Comparison of ENCODE assay signal across 8 cellular contexts in the genomic region with DNA sequence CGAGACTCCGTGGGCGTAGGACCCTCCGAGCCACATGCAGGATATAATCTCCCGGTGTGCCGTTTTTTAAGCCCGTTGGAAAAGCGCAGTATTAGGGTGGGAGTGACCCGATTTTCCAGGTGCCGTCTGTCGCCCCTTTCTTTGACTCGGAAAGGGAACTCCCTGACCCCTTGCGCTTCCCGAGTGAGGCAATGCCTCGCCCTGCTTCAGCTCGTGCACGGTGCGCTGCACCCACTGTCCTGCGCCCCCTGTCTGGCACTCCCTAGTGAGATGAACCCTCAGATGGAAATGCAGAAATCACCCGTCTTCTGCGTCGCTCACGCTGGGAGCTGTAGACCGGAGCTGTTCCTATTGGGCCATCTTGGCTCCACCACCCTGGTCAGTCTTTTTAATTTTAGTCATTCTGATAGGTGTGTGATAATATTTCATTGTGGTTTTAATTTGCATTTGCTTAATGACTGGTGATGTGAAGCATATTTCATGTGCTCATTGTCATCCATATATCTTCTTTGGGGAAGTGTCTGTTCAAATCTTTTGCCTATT. TPM values are rescaled to one million over a fixed set of nuclear protein-coding genes. Genes with fewer than 3 reads are reported as not detected.
DNase-seq lines count a peak whose midpoint lies in the region; ATAC-seq and TF ChIP-seq lines count a peak whose summit lies in the region.
"Not testable (repeated sequence)": the region's sequence is repeated elsewhere in the genome, so short reads cannot be mapped to it uniquely, and the experiment has no call there.

No MANE protein-coding gene starts in this region.

- H3K4me1 ChIP-seq in HEK293 (ENCODE audit: control insufficient read depth, insufficient read depth, low read length); foreskin keratinocyte: not testable (repeated sequence)

- not testable (repeated sequence) for H3K4me1 Mint-ChIP-seq in activated CD4-positive, alpha-beta T cell treated with anti-CD3 and anti-CD28 coated beads for 36 hours

- peak overlapping the region; percentile 74 for H3K27ac Mint-ChIP-seq in activated CD4-positive, alpha-beta T cell treated with anti-CD3 and anti-CD28 coated beads for 36 hours

- CTCF ChIA-PET in AG04450 (lab: Charles Lee) (interaction anchor here (0.6 kb wide), 1 partner anchor 24 kb away, joined by 3 read pairs; no protein-coding TSS in a partner anchor), HEK293 (lab: Yijun Ruan, JAX) (interaction anchor here (0.8 to 2.9 kb wide), 4 partner anchors 18 to 26 kb away, joined by 3 to 15 read pairs (median 3); a partner anchor contains a TSS)
- CTCF ChIA-PET in activated CD4-positive, alpha-beta T cell treated with anti-CD3 and anti-CD28 coated beads for 36 hours (lab: Charles Lee) = not testable (repeated sequence)

- not testable (repeated sequence) for H3K27me3 Mint-ChIP-seq in activated CD4-positive, alpha-beta T cell treated with anti-CD3 and anti-CD28 coated beads for 36 hours

- TF ChIP-seq CTCF in AG04450 (IDR thresholded peaks at IDR 0.05; ENCODE audit: low read depth, low read length) = peak; percentile 27; the same call in 1 of the 2 replicates
- TF ChIP-seq CTCF in HEK293 (tag by site-specific recombination; IDR thresholded peaks at IDR 0.05) = peak; percentile 94
- TF ChIP-seq CTCF in foreskin keratinocyte (conservative IDR thresholded peaks at IDR 0.05) = peak; percentile 68

- H3K4me3 ChIP-seq in AG04450 (ENCODE audit: low read depth, low read length) = peak overlapping the region; percentile 62
- H3K4me3 ChIP-seq in HEK293 (ENCODE audit: low read depth, low read length) = peak overlapping the region; percentile 60

- not testable (repeated sequence) for H3K36me3 ChIP-seq in HEK293 (ENCODE audit: control insufficient read depth in 2 of 2, insufficient read depth in 1 of 2, low read length in 2 of 2)

- POLR2A ChIA-PET in AG04450 (lab: Yijun Ruan, JAX); HEK293 (lab: Yijun Ruan, JAX); activated CD4-positive, alpha-beta T cell treated with anti-CD3 and anti-CD28 coated beads for 36 hours (lab: Charles Lee): not testable (repeated sequence)

- ATAC-seq in activated CD4-positive, alpha-beta T cell treated with anti-CD3 and anti-CD28 coated beads for 36 hours = peak; percentile 64
- not testable (repeated sequence) for ATAC-seq in foreskin keratinocyte

- intact Hi-C loops in activated CD4-positive, alpha-beta T cell treated with anti-CD3 and anti-CD28 coated beads for 36 hours (cut with DNase I, micrococcal nuclease) = not testable (repeated sequence)

- peak overlapping the region; percentile 39 for H3K27ac ChIP-seq in AG04450 (ENCODE audit: low read depth, low read length)
- H3K27ac ChIP-seq in HEK293 (ENCODE audit: extremely low read depth, low read depth, low read length) = peak overlapping the region; percentile 70
- H3K27ac ChIP-seq in foreskin keratinocyte = peak overlapping the region; percentile 67

- not testable (repeated sequence) for H3K9me3 Mint-ChIP-seq in activated CD4-positive, alpha-beta T cell treated with anti-CD3 and anti-CD28 coated beads for 36 hours (ENCODE audit: low read depth)

- not testable (repeated sequence) for H3K9me3 ChIP-seq in AG04450 (ENCODE audit: control insufficient read depth, insufficient read depth, low read length); HEK293 (ENCODE audit: control insufficient read depth, insufficient read depth, low read depth, low read length)

- H3K36me3 Mint-ChIP-seq in activated CD4-positive, alpha-beta T cell treated with anti-CD3 and anti-CD28 coated beads for 36 hours (ENCODE audit: low read depth) = not testable (repeated sequence)

- not testable (repeated sequence) for H3K27me3 ChIP-seq in AG04450 (ENCODE audit: control insufficient read depth, insufficient read depth, low read length); foreskin keratinocyte

- H3K4me3 Mint-ChIP-seq in activated CD4-positive, alpha-beta T cell treated with anti-CD3 and anti-CD28 coated beads for 36 hours = peak overlapping the region; percentile 74

- DNase-seq in AG04450 (ENCODE audit: low read depth, low spot score) = not testable (repeated sequence)
- DNase-seq in NOMO-1 treated with DMSO at 0.1 percent for 48 hours (lab: John Stamatoyannopoulos, UW; ENCODE audit: unreplicated experiment) (peak; percentile 50), amniotic epithelial cell (ENCODE audit: low read depth) (peak; percentile 30), foreskin keratinocyte (peak in 1 of 2 donors; percentile 26), myocyte (ENCODE audit: low read depth) (peak; percentile 43)
- DNase-seq in activated CD4-positive, alpha-beta T cell treated with anti-CD3 and anti-CD28 coated beads for 36 hours = peak; percentile 74
- peak; percentile 34 to 66 for DNase-seq in stimulated activated CD4-positive, alpha-beta T cell treated with anti-CD3 and anti-CD28 coated beads, Interleukin-4, amount 100 ng/mL, for 4 hours

TF ChIP-seq in HEK293, 187 proteins besides CTCF, POLR2A, EP300 and RAD21 (continues in another document):
- TF ChIP-seq ZNF394 (tag by site-specific recombination; IDR thresholded peaks at IDR 0.05; ENCODE audit: borderline replicate concordance) (peak; percentile 54; the same call in 1 of the 2 replicates), ZIC2 (tag by site-specific recombination; IDR thresholded peaks at IDR 0.05) (peak; percentile 45), BCL11B (tag by site-specific recombination; IDR thresholded peaks at IDR 0.05; ENCODE audit: low read depth) (peak; percentile 80; the same call in 1 of the 2 replicates), ZNF76 (tag by site-specific recombination; IDR thresholded peaks at IDR 0.05; ENCODE audit: borderline replicate concordance, low read depth) (0 out of 2 replicates have a peak, but pooled peaks have one; percentile 33), ZNF558 (tag by site-specific recombination; IDR thresholded peaks at IDR 0.05) (0 out of 2 replicates have a peak, but pooled peaks have one; percentile 25), ZNF324 (tag by site-specific recombination; IDR thresholded peaks at IDR 0.05) (peak; percentile 62; the same call in 1 of the 2 replicates), ZBTB17 (tag by site-specific recombination; IDR thresholded peaks at IDR 0.05) (peak; percentile 88), KLF16 (tag by site-specific recombination; IDR thresholded peaks at IDR 0.05) (peak; percentile 30; the same call in 1 of the 2 replicates), ZNF561 (tag by site-specific recombination; IDR thresholded peaks at IDR 0.05; ENCODE audit: borderline replicate concordance) (peak; percentile 56; the same call in 1 of the 2 replicates), GLIS2 (tag by site-specific recombination; IDR thresholded peaks at IDR 0.05) (peak; percentile 63), GLIS1 (tag by site-specific recombination; IDR thresholded peaks at IDR 0.05) (peak; percentile 45), ZBTB20 (tag by site-specific recombination; IDR thresholded peaks at IDR 0.05) (peak; percentile 93)
- TF ChIP-seq, protein P1, sequence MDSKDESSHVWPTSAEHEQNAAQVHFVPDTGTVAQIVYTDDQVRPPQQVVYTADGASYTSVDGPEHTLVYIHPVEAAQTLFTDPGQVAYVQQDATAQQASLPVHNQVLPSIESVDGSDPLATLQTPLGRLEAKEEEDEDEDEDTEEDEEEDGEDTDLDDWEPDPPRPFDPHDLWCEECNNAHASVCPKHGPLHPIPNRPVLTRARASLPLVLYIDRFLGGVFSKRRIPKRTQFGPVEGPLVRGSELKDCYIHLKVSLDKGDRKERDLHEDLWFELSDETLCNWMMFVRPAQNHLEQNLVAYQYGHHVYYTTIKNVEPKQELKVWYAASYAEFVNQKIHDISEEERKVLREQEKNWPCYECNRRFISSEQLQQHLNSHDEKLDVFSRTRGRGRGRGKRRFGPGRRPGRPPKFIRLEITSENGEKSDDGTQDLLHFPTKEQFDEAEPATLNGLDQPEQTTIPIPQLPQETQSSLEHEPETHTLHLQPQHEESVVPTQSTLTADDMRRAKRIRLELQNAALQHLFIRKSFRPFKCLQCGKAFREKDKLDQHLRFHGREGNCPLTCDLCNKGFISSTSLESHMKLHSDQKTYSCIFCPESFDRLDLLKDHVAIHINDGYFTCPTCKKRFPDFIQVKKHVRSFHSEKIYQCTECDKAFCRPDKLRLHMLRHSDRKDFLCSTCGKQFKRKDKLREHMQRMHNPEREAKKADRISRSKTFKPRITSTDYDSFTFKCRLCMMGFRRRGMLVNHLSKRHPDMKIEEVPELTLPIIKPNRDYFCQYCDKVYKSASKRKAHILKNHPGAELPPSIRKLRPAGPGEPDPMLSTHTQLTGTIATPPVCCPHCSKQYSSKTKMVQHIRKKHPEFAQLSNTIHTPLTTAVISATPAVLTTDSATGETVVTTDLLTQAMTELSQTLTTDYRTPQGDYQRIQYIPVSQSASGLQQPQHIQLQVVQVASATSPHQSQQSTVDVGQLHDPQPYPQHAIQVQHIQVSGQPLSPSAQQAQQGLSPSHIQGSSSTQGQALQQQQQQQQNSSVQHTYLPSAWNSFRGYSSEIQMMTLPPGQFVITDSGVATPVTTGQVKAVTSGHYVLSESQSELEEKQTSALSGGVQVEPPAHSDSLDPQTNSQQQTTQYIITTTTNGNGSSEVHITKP (tag by site-specific recombination; IDR thresholded peaks at IDR 0.05) = peak; percentile 92
- TF ChIP-seq, protein P2, sequence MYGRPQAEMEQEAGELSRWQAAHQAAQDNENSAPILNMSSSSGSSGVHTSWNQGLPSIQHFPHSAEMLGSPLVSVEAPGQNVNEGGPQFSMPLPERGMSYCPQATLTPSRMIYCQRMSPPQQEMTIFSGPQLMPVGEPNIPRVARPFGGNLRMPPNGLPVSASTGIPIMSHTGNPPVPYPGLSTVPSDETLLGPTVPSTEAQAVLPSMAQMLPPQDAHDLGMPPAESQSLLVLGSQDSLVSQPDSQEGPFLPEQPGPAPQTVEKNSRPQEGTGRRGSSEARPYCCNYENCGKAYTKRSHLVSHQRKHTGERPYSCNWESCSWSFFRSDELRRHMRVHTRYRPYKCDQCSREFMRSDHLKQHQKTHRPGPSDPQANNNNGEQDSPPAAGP (tag by site-specific recombination; IDR thresholded peaks at IDR 0.05) = peak; percentile 79

RNA-seq across cellular contexts. Expression of a gene that starts 19.0 kb away (rescaled TPM):
- not detected in 2 replicates for polyA plus RNA-seq in AG04450 (2011; rRNA removed)
- not detected in 2 replicates for polyA minus RNA-seq in AG04450 (2011; rRNA and poly(A)+ RNA removed)
- total RNA-seq in activated CD4-positive, alpha-beta T cell treated with anti-CD3 and anti-CD28 coated beads for 36 hours = not detected
- total RNA-seq in foreskin keratinocyte = not detected in 2 replicates
- polyA plus RNA-seq in foreskin keratinocyte = not detected in 2 replicates
- total RNA-seq in myocyte = not detected in 2 replicates
- polyA plus RNA-seq in myocyte (2012) = not detected

RNA-seq across cellular contexts. Expression of a gene that starts 26.4 kb away (rescaled TPM):
- polyA plus RNA-seq in AG04450 (2011; rRNA removed) = 31.4 and 31.5 TPM in 2 replicates
- 18.2 and 22.9 TPM in 2 replicates for polyA minus RNA-seq in AG04450 (2011; rRNA and poly(A)+ RNA removed)
- 10 to 100 TPM; 22.4 to 27.6 TPM for total RNA-seq in activated CD4-positive, alpha-beta T cell treated with anti-CD3 and anti-CD28 coated beads for 36 hours
- total RNA-seq in foreskin keratinocyte = 19.6 and 20.7 TPM in 2 replicates
- 18.1 and 18.4 TPM in 2 replicates for polyA plus RNA-seq in foreskin keratinocyte
- total RNA-seq in myocyte = 8.8 and 9.8 TPM in 2 replicates
- polyA plus RNA-seq in myocyte (2012) = 31.6 TPM

Comparison
In these comparisons a context has a peak if more than half of its experiments do, and no peak if none do; other contexts are left out.
1. CTCF ChIP-seq: peak in every context shown above with its lines; median percentile 94 in HEK293; 68 in foreskin keratinocyte; 27 in AG04450.